In genomic region chr9:122806661-122807060, GRCh38 we compare ENCODE assay signal across 26 cellular contexts. TPM values are rescaled to one million over a fixed set of nuclear protein-coding genes. Genes with fewer than 3 reads are reported as not detected.
A peak's percentile ranks its signal among the peaks of the same experiment; 100 is the strongest.
DNase-seq lines count a peak whose midpoint lies in the region; ATAC-seq, FAIRE-seq and TF ChIP-seq lines count a peak whose summit lies in the region.
"Had no signal": no experiment of that assay in that cellular context is flagged by ENCODE, and none has a peak within 500 bp of the region (broad histone marks: within the 10 kb centered on the region; RNA-seq: fewer than 3 reads in every experiment).

No MANE protein-coding gene starts in this region.

- WGBS in IMR-90 (ENCODE audit: extremely low coverage in 2 of 2, insufficient read length in 1 of 2), 2 experiments, result 67% methylated on average over 1 of the region's 4 CpGs; no CpG with 5 or more reads in 1 of the 2 experiments

- H2BK5ac ChIP-seq in IMR-90 (ENCODE audit: low read depth, low read length, poor library complexity, severe bottlenecking), result no peak overlapping the region

- H3K56ac ChIP-seq in IMR-90 (ENCODE audit: extremely low read depth, insufficient read depth, low read length), result no peak overlapping the region; the same call in 1 of the 2 replicates

- 0 out of 2 replicates have a peak overlapping the region, but pooled peaks have one; percentile 2 for H2BK120ac ChIP-seq in IMR-90 (ENCODE audit: low read depth, low read length)

- H2BK15ac ChIP-seq in IMR-90 (ENCODE audit: low read depth, low read length), result no peak overlapping the region

- peaks cover 22% of the 10 kb centered on the region for H3K4me1 Mint-ChIP-seq in activated naive CD4-positive, alpha-beta T cell treated with anti-CD3 and anti-CD28 coated beads, Interleukin-2, amount 10 ng/mL, durations not matched to agents 7 days and 5 days
- H3K4me1 Mint-ChIP-seq in activated naive CD8-positive, alpha-beta T cell treated with anti-CD3 and anti-CD28 coated beads for 36 hours, result peaks cover 19% of the 10 kb centered on the region
- H3K4me1 Mint-ChIP-seq: H9, memory B cell had no signal

- H3K27me3 Mint-ChIP-seq in activated naive CD4-positive, alpha-beta T cell treated with anti-CD3 and anti-CD28 coated beads, Interleukin-2, amount 10 ng/mL, durations not matched to agents 7 days and 5 days, result no peaks in the 10 kb centered on the region
- H3K27me3 Mint-ChIP-seq in activated naive CD8-positive, alpha-beta T cell treated with anti-CD3 and anti-CD28 coated beads for 36 hours, result no peaks in the 10 kb centered on the region
- H3K27me3 Mint-ChIP-seq: activated naive CD4-positive, alpha-beta T cell treated with anti-CD3 and anti-CD28 coated beads, Interleukin-2, amount 50 U/mL, for 24 hours; memory B cell; T-cell had no signal

- no peaks in the 10 kb centered on the region for H4K20me1 ChIP-seq in IMR-90 (ENCODE audit: insufficient read depth, low read length)

- no peaks in the 10 kb centered on the region for H3K36me3 Mint-ChIP-seq in activated naive CD4-positive, alpha-beta T cell treated with anti-CD3 and anti-CD28 coated beads, Interleukin-2, amount 10 ng/mL, durations not matched to agents 7 days and 5 days
- peaks cover 9% of the 10 kb centered on the region for H3K36me3 Mint-ChIP-seq in activated naive CD8-positive, alpha-beta T cell treated with anti-CD3 and anti-CD28 coated beads for 36 hours

- POLR2A ChIA-PET in IMR-90 (lab: Charles Lee; ENCODE audit: unreplicated experiment), result no interaction called here

- no TSS peak for BruUV-seq in IMR-90 (replicated peaks; lab: Mats Ljungman, UMichigan)

- no peak for TF ChIP-seq RAD21 in IMR-90 (IDR thresholded peaks at IDR 0.05; ENCODE audit: low read length)

- H3K9ac ChIP-seq in IMR-90 (ENCODE audit: low read depth, low read length), result no peak overlapping the region

- CTCF ChIA-PET in activated naive CD4-positive, alpha-beta T cell treated with anti-CD3 and anti-CD28 coated beads, Interleukin-2, amount 10 ng/mL, durations not matched to agents 7 days and 5 days (lab: Charles Lee), result interaction anchor here (1.0 to 2.0 kb wide), 3 partner anchors 308 to 683 kb away, joined by 3 to 9 read pairs (median 4); no protein-coding TSS in a partner anchor
- CTCF ChIA-PET in IMR-90 (lab: Yijun Ruan, JAX), result interaction anchor here (1.2 kb wide), 1 partner anchor 308 kb away, joined by 4 read pairs; no protein-coding TSS in a partner anchor

- H3K4me3 ChIP-seq in IMR-90 (ENCODE audit: insufficient read depth, low read depth, low read length), result no peak overlapping the region
- H3K4me3 ChIP-seq: dorsolateral prefrontal cortex, Peyer's patch, psoas muscle, SJCRH30, thoracic aorta had no signal

- H3K4ac ChIP-seq in IMR-90 (ENCODE audit: low read depth, low read length), result no peak overlapping the region

- no peak overlapping the region for H4K8ac ChIP-seq in IMR-90 (ENCODE audit: low read depth in 2 of 2, low read length in 2 of 2)

- FAIRE-seq in GM12892 (lab: Jason Lieb, UNC), result no peak
- FAIRE-seq: endothelial cell of umbilical vein had no signal

- intact Hi-C loops in IMR-90 (cut with micrococcal nuclease), result no loop called here

- no peaks in the 10 kb centered on the region for H3K36me3 ChIP-seq in IMR-90 (ENCODE audit: control insufficient read depth, insufficient read depth, low read length)
- H3K36me3 ChIP-seq: neutrophil, Peyer's patch, SJCRH30, thoracic aorta had no signal

- no peak overlapping the region for H3K14ac ChIP-seq in IMR-90 (replicated peaks; ENCODE audit: low read depth, low read length)

- peaks cover 4% of the 10 kb centered on the region for H3K9me3 ChIP-seq in IMR-90 (ENCODE audit: control insufficient read depth, insufficient read depth, low read length)
- H3K9me3 ChIP-seq: neutrophil, Peyer's patch, psoas muscle, SJCRH30, thoracic aorta had no signal

- no peak overlapping the region for H3K4me2 ChIP-seq in IMR-90 (ENCODE audit: low read depth, low read length)

- H3K18ac ChIP-seq in IMR-90 (ENCODE audit: low read depth, low read length), result no peak overlapping the region

- H3K27ac Mint-ChIP-seq in activated naive CD4-positive, alpha-beta T cell treated with anti-CD3 and anti-CD28 coated beads, Interleukin-2, amount 10 ng/mL, durations not matched to agents 7 days and 5 days, result no peak overlapping the region
- H3K27ac Mint-ChIP-seq in activated naive CD8-positive, alpha-beta T cell treated with anti-CD3 and anti-CD28 coated beads for 36 hours, result peak overlapping the region; percentile 61
- H3K27ac Mint-ChIP-seq: H9, memory B cell had no signal

- ATAC-seq in IMR-90 (ENCODE audit: low read depth), result no peak
- ATAC-seq: psoas muscle, T-cell had no signal

- H2BK20ac ChIP-seq in IMR-90 (ENCODE audit: low read depth, low read length), result 0 out of 2 replicates have a peak overlapping the region, but pooled peaks have one; percentile 30

- H2AK9ac ChIP-seq in IMR-90 (replicated peaks; ENCODE audit: low read depth, low read length, poor library complexity), result no peak overlapping the region

- H3K23ac ChIP-seq in IMR-90 (ENCODE audit: low read depth, low read length), result no peak overlapping the region

- no peaks in the 10 kb centered on the region for H3K79me1 ChIP-seq in IMR-90 (ENCODE audit: low read depth in 1 of 2, low read length in 2 of 2)

- H3K27ac ChIP-seq in IMR-90 (ENCODE audit: insufficient read depth, low read length), result no peak overlapping the region
- H3K27ac ChIP-seq: neutrophil, Peyer's patch, psoas muscle, SJCRH30, thoracic aorta had no signal

- H3K4me3 Mint-ChIP-seq in activated naive CD4-positive, alpha-beta T cell treated with anti-CD3 and anti-CD28 coated beads, Interleukin-2, amount 10 ng/mL, durations not matched to agents 7 days and 5 days, result no peak overlapping the region
- no peak overlapping the region for H3K4me3 Mint-ChIP-seq in activated naive CD8-positive, alpha-beta T cell treated with anti-CD3 and anti-CD28 coated beads for 36 hours
- H3K4me3 Mint-ChIP-seq: activated naive CD4-positive, alpha-beta T cell treated with anti-CD3 and anti-CD28 coated beads, Interleukin-2, amount 50 U/mL, for 24 hours; H9; memory B cell; T-cell had no signal

- TF ChIP-seq CTCF in IMR-90 (conservative IDR thresholded peaks at IDR 0.05; ENCODE audit: low read depth, low read length), result no peak

- H4K91ac ChIP-seq in IMR-90 (ENCODE audit: insufficient read depth, low read depth, low read length), result no peak overlapping the region

- H4K5ac ChIP-seq in IMR-90 (ENCODE audit: low read depth, low read length), result no peak overlapping the region

- no peaks in the 10 kb centered on the region for H3K4me1 ChIP-seq in IMR-90 (ENCODE audit: control insufficient read depth, insufficient read depth, low read length)
- H3K4me1 ChIP-seq: Peyer's patch, psoas muscle, SJCRH30 had no signal

- H3K27me3 ChIP-seq in IMR-90 (ENCODE audit: control insufficient read depth, insufficient read depth, low read length), result no peaks in the 10 kb centered on the region
- H3K27me3 ChIP-seq: dorsolateral prefrontal cortex, neutrophil, Peyer's patch, SJCRH30 had no signal

- H2AFZ ChIP-seq in IMR-90 (replicated peaks; ENCODE audit: low read length, poor library complexity), result no peak overlapping the region

- no peak for TF ChIP-seq POLR2A in IMR-90 (IDR thresholded peaks at IDR 0.05; ENCODE audit: low read depth, low read length)
- no peak for TF ChIP-seq POLR2A in GM12892 (IDR thresholded peaks at IDR 0.05; ENCODE audit: low read depth, low read length)

- dilution Hi-C loops in IMR-90 (cut with HindIII; ENCODE audit: low sequenced_read_pairs, unreplicated experiment), result no loop called here

- H3K9me3 Mint-ChIP-seq in activated naive CD4-positive, alpha-beta T cell treated with anti-CD3 and anti-CD28 coated beads, Interleukin-2, amount 10 ng/mL, durations not matched to agents 7 days and 5 days, result no peaks in the 10 kb centered on the region
- H3K9me3 Mint-ChIP-seq in activated naive CD8-positive, alpha-beta T cell treated with anti-CD3 and anti-CD28 coated beads for 36 hours, result peaks cover 8% of the 10 kb centered on the region
- H3K9me3 Mint-ChIP-seq: activated naive CD4-positive, alpha-beta T cell treated with anti-CD3 and anti-CD28 coated beads, Interleukin-2, amount 50 U/mL, for 24 hours; memory B cell; T-cell had no signal

- DNase-seq in activated naive CD4-positive, alpha-beta T cell treated with Interleukin-2 at 50 U/mL for 16 hours, result peak; percentile 14
- no peak for DNase-seq in activated naive CD4-positive, alpha-beta T cell treated with anti-CD3 and anti-CD28 coated beads, Interleukin-2, amount 10 ng/mL, durations not matched to agents 7 days and 5 days
- no peak for DNase-seq in IMR-90
- no peak for DNase-seq in activated naive CD8-positive, alpha-beta T cell treated with anti-CD3 and anti-CD28 coated beads for 36 hours
- peak; percentile 44 for DNase-seq in stimulated activated CD8-positive, alpha-beta memory T cell treated with anti-CD3 and anti-CD28 coated beads, Interleukin-4, amount 100 ng/mL, for 48 hours
- no peak for DNase-seq in GM12892 (ENCODE audit: insufficient read length)
- no peak for DNase-seq in NCI-H2107 (lab: John Stamatoyannopoulos, UW)
- DNase-seq: activated CD4-positive, CD25-positive, alpha-beta regulatory T cell treated with anti-CD3 and anti-CD28 coated beads, Interleukin-2, amount 50 U/mL, for 72 hours; C1 segment of cervical spinal cord; Calu3; H9; head of caudate nucleus; Karpas-422; NCI-H1694; NCI-H2171; NCI-H524 treated with DMSO at 0.1 percent for 48 hours; Peyer's patch; psoas muscle; SJCRH30; T-cell had no signal

- in situ Hi-C loops in IMR-90 (cut with MboI; ENCODE audit: low sequenced_read_pairs), result no loop called here

- no peaks in the 10 kb centered on the region; the same call in 1 of the 2 replicates for H3K9me1 ChIP-seq in IMR-90 (ENCODE audit: insufficient read depth, low read length)

- no peak overlapping the region for H2AK5ac ChIP-seq in IMR-90 (ENCODE audit: low read depth, low read length)

RNA-seq across cellular contexts. Expression of gene OR1K1, which starts 6.7 kb away (rescaled TPM):
- total RNA-seq in IMR-90 (2012; rRNA removed), result not detected in 2 replicates
- polyA plus RNA-seq in IMR-90 (2012; rRNA removed), result not detected in 2 replicates
- polyA plus RNA-seq in IMR-90 (2012; cell fraction: cytosol; rRNA removed), result not detected in 2 replicates
- not detected in 2 replicates for polyA plus RNA-seq in IMR-90 (2012; cell fraction: nucleus; rRNA removed; ENCODE audit: low replicate concordance)
- total RNA-seq in activated naive CD8-positive, alpha-beta T cell treated with anti-CD3 and anti-CD28 coated beads for 36 hours, result not detected
- not detected for polyA plus RNA-seq in GM12892 (2012; ENCODE audit: missing spikeins)
- total RNA-seq: Calu3, dorsolateral prefrontal cortex, endothelial cell of umbilical vein, H9, Peyer's patch, psoas muscle, SJCRH30, T-cell, thoracic aorta had no signal
- polyA plus RNA-seq: endothelial cell of umbilical vein, psoas muscle had no signal

RNA-seq across cellular contexts. Expression of gene OR5C1, which starts 17.9 kb away (rescaled TPM):
- total RNA-seq in IMR-90 (2012; rRNA removed), result not detected in 2 replicates
- not detected in 2 replicates for polyA plus RNA-seq in IMR-90 (2012; rRNA removed)
- not detected in 2 replicates for polyA plus RNA-seq in IMR-90 (2012; cell fraction: cytosol; rRNA removed)
- not detected in 2 replicates for polyA plus RNA-seq in IMR-90 (2012; cell fraction: nucleus; rRNA removed; ENCODE audit: low replicate concordance)
- total RNA-seq in activated naive CD8-positive, alpha-beta T cell treated with anti-CD3 and anti-CD28 coated beads for 36 hours, result not detected
- not detected for polyA plus RNA-seq in GM12892 (2012; ENCODE audit: missing spikeins)
- total RNA-seq: Calu3, dorsolateral prefrontal cortex, endothelial cell of umbilical vein, H9, Peyer's patch, psoas muscle, SJCRH30, T-cell, thoracic aorta had no signal
- polyA plus RNA-seq: endothelial cell of umbilical vein, psoas muscle had no signal

RNA-seq across cellular contexts. Expression of gene PDCL, which starts 21.7 kb away (rescaled TPM):
- total RNA-seq in IMR-90 (2012; rRNA removed), result 22.2 and 38.3 TPM in 2 replicates
- polyA plus RNA-seq in IMR-90 (2012; rRNA removed), result 8.7 and 10.1 TPM in 2 replicates
- polyA plus RNA-seq in IMR-90 (2012; cell fraction: cytosol; rRNA removed), result 4.5 and 4.6 TPM in 2 replicates
- polyA plus RNA-seq in IMR-90 (2012; cell fraction: nucleus; rRNA removed; ENCODE audit: low replicate concordance), result 1.8 and 4.0 TPM in 2 replicates
- 10 to 100 TPM; 20.5 to 21.4 TPM for total RNA-seq in activated naive CD8-positive, alpha-beta T cell treated with anti-CD3 and anti-CD28 coated beads for 36 hours
- polyA plus RNA-seq in GM12892 (2012; ENCODE audit: missing spikeins), result 17.2 TPM

Comparison
In these comparisons a context has a peak if more than half of its experiments do, and no peak if none do; other contexts are left out.
1. DNase-seq: peak in activated naive CD4-positive, alpha-beta T cell treated with Interleukin-2 at 50 U/mL for 16 hours (single experiment) and stimulated activated CD8-positive, alpha-beta memory T cell treated with anti-CD3 and anti-CD28 coated beads, Interleukin-4, amount 100 ng/mL, for 48 hours (single experiment); none in activated naive CD4-positive, alpha-beta T cell treated with anti-CD3 and anti-CD28 coated beads, Interleukin-2, amount 10 ng/mL, durations not matched to agents 7 days and 5 days (single experiment), IMR-90 (single experiment), activated naive CD8-positive, alpha-beta T cell treated with anti-CD3 and anti-CD28 coated beads for 36 hours (single experiment), GM12892 (single experiment) and NCI-H2107 (single experiment).